ENCODE assay signal across 21 cellular contexts in the genomic region with DNA sequence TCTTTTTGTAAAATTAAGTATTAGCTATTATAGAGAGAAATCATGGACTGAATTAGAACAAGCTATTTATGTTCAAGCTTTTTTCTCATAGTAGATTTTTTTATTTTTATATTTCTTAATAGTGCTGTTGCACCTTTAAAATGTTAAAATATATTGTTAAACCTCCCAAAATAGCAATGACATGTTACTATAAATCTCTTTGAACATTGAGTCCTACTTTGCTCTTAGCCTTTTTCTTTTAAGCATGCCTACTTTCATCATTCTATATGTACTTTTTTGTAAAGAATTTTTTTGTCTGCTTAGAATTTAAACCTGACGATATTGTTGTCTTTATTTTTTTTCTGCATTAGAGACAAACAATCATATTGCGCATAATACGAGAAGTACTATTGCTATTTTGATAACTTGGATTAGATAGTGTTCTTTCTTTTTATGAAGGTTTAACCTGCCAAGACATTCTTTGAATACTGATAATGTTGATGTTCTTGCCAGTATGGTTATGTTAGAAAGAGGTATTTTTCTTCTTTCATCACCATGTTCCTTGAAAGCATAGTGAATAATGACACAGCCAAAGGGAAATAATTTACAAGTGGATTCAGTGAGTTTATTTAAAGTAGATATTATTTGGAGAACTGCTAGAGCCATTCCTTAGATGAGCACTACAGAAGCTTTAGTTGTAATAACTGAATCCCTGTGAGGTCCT.
"Had no signal": no experiment of that assay in that cellular context is flagged by ENCODE, and none has a peak within 500 bp of the region (broad histone marks: within the 10 kb centered on the region; RNA-seq: fewer than 3 reads in every experiment).

No MANE protein-coding gene starts in this region.

- H3K4me1 ChIP-seq: testis, vagina had no signal

- H3K27ac ChIP-seq: neutrophil, ovary, testis, vagina had no signal

- DNase-seq: activated CD4-positive, alpha-beta memory T cell treated with anti-CD3 and anti-CD28 coated beads, Interleukin-2, amount 10 ng/mL, durations not matched to agents 7 days and 5 days; activated CD4-positive, alpha-beta T cell treated with anti-CD3 and anti-CD28 coated beads, Interleukin-2, amount 10 ng/mL, durations not matched to agents 24 days and 14 days; activated effector memory CD4-positive, alpha-beta T cell treated with anti-CD3 and anti-CD28 coated beads, Interleukin-2, amount 50 U/mL, for 16 hours; activated naive CD4-positive, alpha-beta T cell treated with anti-CD3 and anti-CD28 coated beads, Interleukin-2, amount 10 ng/mL, durations not matched to agents 7 days and 5 days; activated T-cell treated with anti-CD3 and anti-CD28 coated beads for 4 hours; aorta; caudate nucleus; effector memory CD4-positive, alpha-beta T cell; gastrocnemius medialis; head of caudate nucleus; hypothalamus; left colon; mesenchymal stem cell; ovary; stimulated activated CD4-positive, alpha-beta T cell treated with anti-CD3 and anti-CD28 coated beads, Interleukin-2, amount 100 ng/mL, for 48 hours; stimulated activated CD8-positive, alpha-beta memory T cell treated with anti-CD3 and anti-CD28 coated beads, Interleukin-4, amount 100 ng/mL, for 48 hours; stimulated activated naive B cell treated with anti-CD40 and anti-IgM and Interleukin-4, amounts not matched to agents 10 μg/mL and 1 μg/mL and 100 μg/mL, for 72 hours; T-helper 17 cell; testis had no signal

- H3K36me3 ChIP-seq: gastrocnemius medialis, neutrophil, ovary, vagina had no signal

- H3K27me3 ChIP-seq: gastrocnemius medialis, neutrophil, ovary, testis, vagina had no signal

- H3K9me3 ChIP-seq: gastrocnemius medialis, neutrophil, ovary, testis, vagina had no signal

- H3K4me3 ChIP-seq: ovary, testis, vagina had no signal
